Comparison of ENCODE assay signal across 8 cellular contexts in genomic region chr5:55324815-55325418, GRCh38. TPM values are rescaled to one million over a fixed set of nuclear protein-coding genes. Genes with fewer than 3 reads are reported as not detected.
DNase-seq lines count a peak whose midpoint lies in the region; ATAC-seq, FAIRE-seq and TF ChIP-seq lines count a peak whose summit lies in the region.

No MANE protein-coding gene starts in this region.

- H3K36me3 Mint-ChIP-seq in activated CD4-positive, alpha-beta T cell treated with anti-CD3 and anti-CD28 coated beads for 36 hours (ENCODE audit: low read depth), result peaks cover 32% of the 10 kb centered on the region
- H3K36me3 Mint-ChIP-seq in neural crest cell (ENCODE audit: low read depth), result peaks cover 2% of the 10 kb centered on the region

- DNase-seq in activated CD4-positive, alpha-beta T cell treated with anti-CD3 and anti-CD28 coated beads for 36 hours, result no peak
- no peak for DNase-seq in activated CD4-positive, alpha-beta T cell treated with anti-CD3 and anti-CD28 coated beads for 4 hours
- peak; percentile 31 for DNase-seq in RPMI7951 (ENCODE audit: low read depth)
- peak; percentile 67 for DNase-seq in endothelial cell of umbilical vein (ENCODE audit: low read depth, low spot score)
- no peak for DNase-seq in neural crest cell (ENCODE audit: low read depth, low spot score)
- DNase-seq in activated effector memory CD4-positive, alpha-beta T cell treated with Interleukin-2 at 50 U/mL for 16 hours, result no peak

- peaks cover 33% of the 10 kb centered on the region for H3K79me2 ChIP-seq in endothelial cell of umbilical vein (ENCODE audit: control insufficient read depth, insufficient read depth, low read length)

- peak; percentile 44 for ATAC-seq in activated CD4-positive, alpha-beta T cell treated with anti-CD3 and anti-CD28 coated beads for 36 hours
- peak; percentile 42 for ATAC-seq in HG02763 (IDR thresholded peaks at IDR 0.05; ENCODE audit: unreplicated experiment)
- ATAC-seq in GM19467 (IDR thresholded peaks at IDR 0.05; ENCODE audit: unreplicated experiment), result no peak

- CTCF ChIA-PET in activated CD4-positive, alpha-beta T cell treated with anti-CD3 and anti-CD28 coated beads for 36 hours (lab: Charles Lee), result interaction anchor here (0.6 to 1.4 kb wide), 6 partner anchors 9 to 384 kb away, joined by 3 to 6 read pairs (median 3); partner anchors contain the start of gene MTREX
- CTCF ChIA-PET in endothelial cell of umbilical vein (lab: Charles Lee), result interaction anchor here (0.5 to 3.0 kb wide), 18 partner anchors 15 to 945 kb away, joined by 3 to 37 read pairs (median 3); partner anchors contain the start of genes DHX29 and MTREX

- FAIRE-seq in endothelial cell of umbilical vein (lab: Jason Lieb, UNC), result peak; percentile 68

- H3K27me3 ChIP-seq in endothelial cell of umbilical vein (ENCODE audit: control insufficient read depth in 2 of 2, insufficient read depth in 2 of 2, low read length in 2 of 2), result no peaks in the 10 kb centered on the region

- intact Hi-C loops in activated CD4-positive, alpha-beta T cell treated with anti-CD3 and anti-CD28 coated beads for 36 hours (cut with DNase I, micrococcal nuclease), result loop anchor here in 1 of 2 experiments (1.0 kb wide), 1 partner anchor 367 kb away; no protein-coding TSS in a partner anchor
- intact Hi-C loops in endothelial cell of umbilical vein (cut with micrococcal nuclease), result loop anchor here (1.0 to 5.0 kb wide), 2 partner anchors 367 to 597 kb away; no protein-coding TSS in a partner anchor

- H3K4me3 ChIP-seq in endothelial cell of umbilical vein (replicated peaks in 1 of 3; ENCODE audit: insufficient read depth in 1 of 3, low read depth in 1 of 3, low read length in 3 of 3), result no peak overlapping the region

- H3K4me2 ChIP-seq in endothelial cell of umbilical vein (ENCODE audit: insufficient read depth, low read length), result no peak overlapping the region

- no peak overlapping the region for H3K9ac ChIP-seq in endothelial cell of umbilical vein (replicated peaks; ENCODE audit: extremely low read depth, insufficient read depth, low read length)

- H3K27ac Mint-ChIP-seq in activated CD4-positive, alpha-beta T cell treated with anti-CD3 and anti-CD28 coated beads for 36 hours, result peak overlapping the region; percentile 67
- no peak overlapping the region for H3K27ac Mint-ChIP-seq in neural crest cell (ENCODE audit: unreplicated experiment)

- peak; percentile 43 to 47 for TF ChIP-seq CTCF in endothelial cell of umbilical vein (IDR thresholded peaks at IDR 0.05; ENCODE audit: extremely low read depth in 1 of 2, insufficient read depth in 1 of 2, low read depth in 1 of 2, low read length in 2 of 2)
- TF ChIP-seq CTCF in neural crest cell (conservative IDR thresholded peaks at IDR 0.05), result peak; percentile 71

- BruUV-seq in endothelial cell of umbilical vein (replicated peaks; lab: Mats Ljungman, UMichigan), result no TSS peak

- TF ChIP-seq POLR2A in endothelial cell of umbilical vein (IDR thresholded peaks at IDR 0.05; ENCODE audit: low read depth, low read length), result no peak

- H3K9me3 Mint-ChIP-seq in activated CD4-positive, alpha-beta T cell treated with anti-CD3 and anti-CD28 coated beads for 36 hours (ENCODE audit: low read depth), result no peaks in the 10 kb centered on the region
- no peaks in the 10 kb centered on the region for H3K9me3 Mint-ChIP-seq in neural crest cell

- dilution Hi-C loops in endothelial cell of umbilical vein (cut with MboI; ENCODE audit: extremely low pct_ligation_motif_present, low sequenced_read_pairs), result no loop called here

- H2AFZ ChIP-seq in endothelial cell of umbilical vein (ENCODE audit: low read depth, low read length), result no peak overlapping the region

- H3K4me1 Mint-ChIP-seq in activated CD4-positive, alpha-beta T cell treated with anti-CD3 and anti-CD28 coated beads for 36 hours, result peaks cover 19% of the 10 kb centered on the region
- peaks cover 10% of the 10 kb centered on the region for H3K4me1 Mint-ChIP-seq in neural crest cell

- no peak overlapping the region for H3K4me3 Mint-ChIP-seq in activated CD4-positive, alpha-beta T cell treated with anti-CD3 and anti-CD28 coated beads for 36 hours
- H3K4me3 Mint-ChIP-seq in neural crest cell, result no peak overlapping the region

- H3K4me1 ChIP-seq in endothelial cell of umbilical vein (ENCODE audit: control insufficient read depth, extremely low read depth, insufficient read depth, low read length), result no peaks in the 10 kb centered on the region

- H3K9me1 ChIP-seq in endothelial cell of umbilical vein (replicated peaks; ENCODE audit: control insufficient read depth, extremely low read depth, insufficient read depth, low read length), result no peaks in the 10 kb centered on the region

- no peaks in the 10 kb centered on the region for H3K27me3 Mint-ChIP-seq in activated CD4-positive, alpha-beta T cell treated with anti-CD3 and anti-CD28 coated beads for 36 hours
- H3K27me3 Mint-ChIP-seq in neural crest cell (ENCODE audit: low read depth), result no peaks in the 10 kb centered on the region

- no peak overlapping the region for H3K27ac ChIP-seq in endothelial cell of umbilical vein (ENCODE audit: insufficient read depth, low read depth, low read length)

- POLR2A ChIA-PET in activated CD4-positive, alpha-beta T cell treated with anti-CD3 and anti-CD28 coated beads for 36 hours (lab: Charles Lee), result no interaction called here
- POLR2A ChIA-PET in endothelial cell of umbilical vein (lab: Charles Lee), result interaction anchor here (0.5 kb wide), 1 partner anchor 17 kb away, joined by 5 read pairs; the partner anchor contains the start of gene MTREX

- H4K20me1 ChIP-seq in endothelial cell of umbilical vein (replicated peaks; ENCODE audit: control insufficient read depth, extremely low read depth, insufficient read depth, low read length), result no peaks in the 10 kb centered on the region

- H3K9me3 ChIP-seq in endothelial cell of umbilical vein (replicated peaks; ENCODE audit: control insufficient read depth, insufficient read depth, low read length), result no peaks in the 10 kb centered on the region

- H3K36me3 ChIP-seq in endothelial cell of umbilical vein (ENCODE audit: control insufficient read depth in 2 of 2, extremely low read depth in 1 of 2, insufficient read depth in 2 of 2, low read length in 2 of 2), result peaks cover 0 to 10% of the 10 kb centered on the region in 2 experiments

TF ChIP-seq in endothelial cell of umbilical vein, 7 proteins besides CTCF, POLR2A, EP300 and RAD21:
- TF ChIP-seq POLR2AphosphoS5 (IDR thresholded peaks at IDR 0.05; ENCODE audit: insufficient read depth, low read depth, low read length) (no peak), JUN (IDR thresholded peaks at IDR 0.05; ENCODE audit: borderline replicate concordance, insufficient read depth, insufficient read length, low read depth) (no peak), GATA2 (IDR thresholded peaks at IDR 0.05; ENCODE audit: insufficient read depth, insufficient read length, low read depth, low read length) (no peak), MYC (IDR thresholded peaks at IDR 0.05; ENCODE audit: low read depth, low read length) (no peak), MAX (IDR thresholded peaks at IDR 0.05; ENCODE audit: insufficient read depth, insufficient read length) (no peak), FOS (IDR thresholded peaks at IDR 0.05; ENCODE audit: borderline replicate concordance, insufficient read depth, low read length) (no peak), EZH2 (IDR thresholded peaks at IDR 0.05; ENCODE audit: borderline replicate concordance, low read depth, low read length, severe bottlenecking) (no peak)
TF ChIP-seq in endothelial cell of umbilical vein: peak in this region for 0.

RNA-seq across cellular contexts. Expression of gene MTREX, which starts 17.1 kb away (rescaled TPM):
- 100 to 1,000 TPM in 1 of 2 experiments, 10 to 100 TPM in 1; 98.2 to 106 TPM for total RNA-seq in activated CD4-positive, alpha-beta T cell treated with anti-CD3 and anti-CD28 coated beads for 36 hours
- total RNA-seq in RPMI7951 (2014; rRNA removed; shearing (Covaris generic)), result 86.0 and 113 TPM in 2 replicates
- 76.3 and 77.2 TPM in 2 replicates for total RNA-seq in endothelial cell of umbilical vein
- 6.4 and 9.8 TPM in 2 replicates for polyA plus RNA-seq in endothelial cell of umbilical vein
- polyA plus RNA-seq in endothelial cell of umbilical vein (2011; cell fraction: cytosol; rRNA removed), result 19.5 and 23.0 TPM in 2 replicates
- polyA plus RNA-seq in endothelial cell of umbilical vein (2011; cell fraction: nucleus; rRNA removed), result 28.8 and 50.2 TPM in 2 replicates
- polyA plus RNA-seq in endothelial cell of umbilical vein (2012), result 38.7 and 57.9 TPM in 2 replicates
- 31.0 and 35.8 TPM in 2 replicates for polyA minus RNA-seq in endothelial cell of umbilical vein
- polyA minus RNA-seq in endothelial cell of umbilical vein (2011; cell fraction: cytosol; rRNA and poly(A)+ RNA removed), result 42.7 TPM
- 56.8 and 77.6 TPM in 2 replicates for polyA minus RNA-seq in endothelial cell of umbilical vein (2011; cell fraction: nucleus; rRNA and poly(A)+ RNA removed)
- 97.2 and 101 TPM in 2 replicates for total RNA-seq in neural crest cell

RNA-seq across cellular contexts. Expression of gene DHX29, which starts 17.4 kb away (rescaled TPM):
- 10 to 100 TPM; 12.1 to 12.9 TPM for total RNA-seq in activated CD4-positive, alpha-beta T cell treated with anti-CD3 and anti-CD28 coated beads for 36 hours
- 21.5 and 26.3 TPM in 2 replicates for total RNA-seq in RPMI7951 (2014; rRNA removed; shearing (Covaris generic))
- total RNA-seq in endothelial cell of umbilical vein (28.0 and 32.8 TPM in 2 replicates), neural crest cell (29.6 and 30.0 TPM in 2 replicates)
- 2.1 and 4.7 TPM in 2 replicates for polyA plus RNA-seq in endothelial cell of umbilical vein
- polyA plus RNA-seq in endothelial cell of umbilical vein (2011; cell fraction: cytosol; rRNA removed), result 6.5 and 7.1 TPM in 2 replicates
- 8.7 and 8.8 TPM in 2 replicates for polyA plus RNA-seq in endothelial cell of umbilical vein (2011; cell fraction: nucleus; rRNA removed)
- 15.1 and 29.7 TPM in 2 replicates for polyA plus RNA-seq in endothelial cell of umbilical vein (2012)
- 5.8 and 6.1 TPM in 2 replicates for polyA minus RNA-seq in endothelial cell of umbilical vein
- 5.8 TPM for polyA minus RNA-seq in endothelial cell of umbilical vein (2011; cell fraction: cytosol; rRNA and poly(A)+ RNA removed)
- polyA minus RNA-seq in endothelial cell of umbilical vein (2011; cell fraction: nucleus; rRNA and poly(A)+ RNA removed), result 6.7 and 9.1 TPM in 2 replicates

Comparison
In these comparisons a context has a peak if more than half of its experiments do, and no peak if none do; other contexts are left out.
1. DNase-seq: peak in RPMI7951 (single experiment) and endothelial cell of umbilical vein (single experiment); none in activated CD4-positive, alpha-beta T cell treated with anti-CD3 and anti-CD28 coated beads for 36 hours (single experiment), activated CD4-positive, alpha-beta T cell treated with anti-CD3 and anti-CD28 coated beads for 4 hours (0 of 2), neural crest cell (single experiment) and activated effector memory CD4-positive, alpha-beta T cell treated with Interleukin-2 at 50 U/mL for 16 hours (single experiment).